Comparison of ENCODE assay signal across 9 cellular contexts in the genomic region with DNA sequence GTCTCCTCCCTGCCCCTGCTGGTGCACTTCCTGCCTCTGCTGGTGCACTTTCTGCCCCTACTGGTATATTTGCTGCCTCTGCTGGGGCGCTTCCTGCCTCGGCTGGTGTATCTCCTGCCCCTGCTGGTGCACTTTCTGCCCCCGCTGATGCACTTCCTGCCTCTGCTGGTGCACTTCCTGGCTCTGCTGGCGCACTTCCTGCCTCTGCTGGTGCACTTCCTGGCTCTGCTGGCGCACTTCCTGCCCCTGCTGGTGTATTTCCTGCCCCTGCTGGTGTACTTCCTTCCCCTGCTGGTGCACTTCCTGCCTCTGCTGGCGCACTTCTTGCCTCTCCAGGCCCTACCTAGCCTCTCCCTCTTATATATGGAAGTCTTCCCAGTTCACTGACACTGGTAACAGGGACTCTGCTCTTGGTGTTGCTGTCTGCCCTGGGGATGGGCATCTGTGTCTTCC. TPM values are rescaled to one million over a fixed set of nuclear protein-coding genes. Genes with fewer than 3 reads are reported as not detected.
DNase-seq lines count a peak whose midpoint lies in the region; FAIRE-seq and TF ChIP-seq lines count a peak whose summit lies in the region.
"Had no signal": no experiment of that assay in that cellular context is flagged by ENCODE, and none has a peak within 500 bp of the region (broad histone marks: within the 10 kb centered on the region; RNA-seq: fewer than 3 reads in every experiment).

No MANE protein-coding gene starts in this region.

- H3K36me3 Mint-ChIP-seq in CD4-positive, alpha-beta memory T cell: peaks cover 11% of the 10 kb centered on the region in 2 donors

- intact Hi-C loops in CD4-positive, alpha-beta memory T cell (cut with micrococcal nuclease): loop anchor here (1.0 kb wide), 1 partner anchor 9 kb away; no protein-coding TSS in a partner anchor

- H3K4me1 Mint-ChIP-seq in CD4-positive, alpha-beta memory T cell: peaks cover 11 to 29% (median 18%) of the 10 kb centered on the region in 4 donors

- POLR2A ChIA-PET in CD4-positive, alpha-beta memory T cell (lab: Charles Lee; ENCODE audit: partially characterized antibody): interaction anchor here (0.7 to 9.7 kb wide), 5 partner anchors 10 to 168 kb away, joined by 3 to 126 read pairs (median 4); partner anchors contain the start of genes MTFP1 and SEC14L2

- peaks cover 7% of the 10 kb centered on the region for H3K27me3 ChIP-seq in CD4-positive, alpha-beta memory T cell (ENCODE audit: insufficient read depth, low read length)
- H3K27me3 ChIP-seq in Peyer's patch (no peaks in the 10 kb centered on the region), neutrophil (peaks cover 36% of the 10 kb centered on the region)

- peak overlapping the region; percentile 91 for H3K27ac ChIP-seq in CD4-positive, alpha-beta memory T cell (ENCODE audit: low read depth, low read length)
- H3K27ac ChIP-seq in Peyer's patch: peak overlapping the region; percentile 32 to 61 (median 52)
- peak overlapping the region; percentile 61 for H3K27ac ChIP-seq in neutrophil
- H3K27ac ChIP-seq in substantia nigra (ENCODE audit: low read depth, low read length, poor library complexity, severe bottlenecking): no peak overlapping the region

- H3K9me3 Mint-ChIP-seq in CD4-positive, alpha-beta memory T cell: peaks cover 0 to 16% (median 10%) of the 10 kb centered on the region in 8 donors

- H3K36me3 ChIP-seq in CD4-positive, alpha-beta memory T cell (ENCODE audit: insufficient read depth, low read length): no peaks in the 10 kb centered on the region
- H3K36me3 ChIP-seq in Peyer's patch: no peaks in the 10 kb centered on the region
- H3K36me3 ChIP-seq in neutrophil: no peaks in the 10 kb centered on the region

- no peaks in the 10 kb centered on the region for H3K9me3 ChIP-seq in CD4-positive, alpha-beta memory T cell (ENCODE audit: control insufficient read depth in 1 of 2, low read length in 2 of 2)
- peaks cover 0 to 3% (median 0%) of the 10 kb centered on the region in 4 donors for H3K9me3 ChIP-seq in Peyer's patch
- H3K9me3 ChIP-seq in neutrophil: peaks cover 3% of the 10 kb centered on the region

- peak in 4 of 6 experiments; percentile 28 to 36 (median 32) for TF ChIP-seq CTCF in Peyer's patch (IDR thresholded peaks at IDR 0.05)
- no peak for TF ChIP-seq CTCF in neutrophil (IDR thresholded peaks at IDR 0.05)

- TF ChIP-seq POLR2A in Peyer's patch (IDR thresholded peaks at IDR 0.05): no peak

- peak; percentile 89 to 95 (median 93) for DNase-seq in CD4-positive, alpha-beta memory T cell
- peak in 2 of 3 donors; percentile 80 to 93 for DNase-seq in Peyer's patch
- peak; percentile 77 for DNase-seq in activated gamma-delta T cell treated with anti-CD3 and anti-CD28 coated beads, Interleukin-2, amount 50 U/mL, for 16 hours (ENCODE audit: low read depth)
- DNase-seq in substantia nigra (lab: John Stamatoyannopoulos, UW): no peak
- no peak for DNase-seq in HTR-8/SVneo (ENCODE audit: insufficient read length, low spot score)
- DNase-seq in NCI-H1417 (lab: John Stamatoyannopoulos, UW): no peak
- DNase-seq in mesenteric fat pad (ENCODE audit: low spot score): no peak

- FAIRE-seq in HTR-8/SVneo (lab: Jason Lieb, UNC): no peak
- FAIRE-seq: G401.6 had no signal

- H3K4me3 ChIP-seq in CD4-positive, alpha-beta memory T cell (ENCODE audit: low read length in 2 of 2): peak overlapping the region; percentile 38 to 71
- peak overlapping the region in 1 of 4 donors; percentile 2 for H3K4me3 ChIP-seq in Peyer's patch
- no peak overlapping the region for H3K4me3 ChIP-seq in neutrophil (ENCODE audit: low read depth in 1 of 2, low read length in 1 of 2)

- H3K27ac Mint-ChIP-seq in CD4-positive, alpha-beta memory T cell: peak overlapping the region; percentile 80 to 100 (median 100)

- H3K4me3 Mint-ChIP-seq in CD4-positive, alpha-beta memory T cell: peak overlapping the region; percentile 46 to 86 (median 80)

- CTCF ChIA-PET in CD4-positive, alpha-beta memory T cell (lab: Charles Lee; ENCODE audit: partially characterized antibody): interaction anchor here (0.7 to 7.0 kb wide), 5 partner anchors 9 to 484 kb away, joined by 3 to 74 read pairs (median 4); partner anchors contain the start of gene MTFP1

- peaks cover 15 to 16% of the 10 kb centered on the region in 2 donors for H3K27me3 Mint-ChIP-seq in CD4-positive, alpha-beta memory T cell

- H3K4me1 ChIP-seq in CD4-positive, alpha-beta memory T cell (ENCODE audit: insufficient read depth, low read length): peaks cover 19% of the 10 kb centered on the region
- peaks cover 0 to 5% (median 0%) of the 10 kb centered on the region in 4 donors for H3K4me1 ChIP-seq in Peyer's patch
- peaks cover 3 to 5% of the 10 kb centered on the region in 2 experiments for H3K4me1 ChIP-seq in neutrophil (ENCODE audit: control insufficient read depth in 1 of 2, insufficient read depth in 1 of 2, low read depth in 1 of 2, low read length in 1 of 2)

RNA-seq across cellular contexts. Expression of gene MTFP1, which starts 10.1 kb away (rescaled TPM):
- 10 to 100 TPM; 13.5 to 15.7 TPM for total RNA-seq in CD4-positive, alpha-beta memory T cell
- 10 to 100 TPM; 31.1 to 47.4 TPM for polyA plus RNA-seq in CD4-positive, alpha-beta memory T cell
- 10 to 100 TPM; 12.4 to 24.7 (median 19.2) TPM for total RNA-seq in Peyer's patch
- 13.3 TPM for total RNA-seq in mesenteric fat pad

RNA-seq across cellular contexts. Expression of gene SEC14L3, which starts 36.1 kb away (rescaled TPM):
- total RNA-seq in CD4-positive, alpha-beta memory T cell: not detected
- not detected for polyA plus RNA-seq in CD4-positive, alpha-beta memory T cell
- total RNA-seq in Peyer's patch (not detected), mesenteric fat pad (not detected)

RNA-seq across cellular contexts. Expression of gene SEC14L2, which starts 38.9 kb away (rescaled TPM):
- total RNA-seq in CD4-positive, alpha-beta memory T cell: 1 to 10 TPM; 6.0 to 8.6 TPM
- polyA plus RNA-seq in CD4-positive, alpha-beta memory T cell: 10 to 100 TPM in 1 of 2 donors, 1 to 10 TPM in 1; 9.7 to 13.8 TPM
- total RNA-seq in Peyer's patch (10 to 100 TPM in 3 of 4 donors, 1 to 10 TPM in 1; 3.3 to 53.6 (median 34.6) TPM), mesenteric fat pad (3.4 TPM)

RNA-seq across cellular contexts. Expression of gene RNF215, which starts 48.5 kb away (rescaled TPM):
- 1 to 10 TPM; 6.1 to 6.6 TPM for total RNA-seq in CD4-positive, alpha-beta memory T cell
- polyA plus RNA-seq in CD4-positive, alpha-beta memory T cell: under 1 TPM; 0.29 to 0.53 TPM
- total RNA-seq in Peyer's patch: 10 to 100 TPM in 3 of 4 donors, 1 to 10 TPM in 1; 8.6 to 28.9 (median 13.0) TPM
- 9.1 TPM for total RNA-seq in mesenteric fat pad

Comparison
In these comparisons a context has a peak if more than half of its experiments do, and no peak if none do; other contexts are left out.
1. DNase-seq: peak in CD4-positive, alpha-beta memory T cell (5 of 5), Peyer's patch (2 of 3) and activated gamma-delta T cell treated with anti-CD3 and anti-CD28 coated beads, Interleukin-2, amount 50 U/mL, for 16 hours (single experiment); none in substantia nigra (0 of 49), HTR-8/SVneo (single experiment), NCI-H1417 (0 of 3) and mesenteric fat pad (single experiment).
2. H3K4me3 ChIP-seq: peak in CD4-positive, alpha-beta memory T cell (2 of 2); none in neutrophil (0 of 2).